Comparison of ENCODE assay signal across 9 cellular contexts in genomic region chr5:157222506-157223230, GRCh38.
DNase-seq lines count a peak whose midpoint lies in the region; ATAC-seq, FAIRE-seq and TF ChIP-seq lines count a peak whose summit lies in the region.
"Had no signal": no experiment of that assay in that cellular context is flagged by ENCODE, and none has a peak within 500 bp of the region (broad histone marks: within the 10 kb centered on the region; RNA-seq: fewer than 3 reads in every experiment).

No MANE protein-coding gene starts in this region.

- no peak for FAIRE-seq in H54 (lab: Jason Lieb, UNC)

- ATAC-seq in HG02759 (IDR thresholded peaks at IDR 0.05; ENCODE audit: unreplicated experiment) (no peak), GM18861 (IDR thresholded peaks at IDR 0.05; ENCODE audit: unreplicated experiment) (no peak)

- DNase-seq in H54 (ENCODE audit: insufficient read length, low spot score) (peak; percentile 12), DMS79 treated with DMSO at 0.1 percent for 48 hours (lab: John Stamatoyannopoulos, UW) (no peak), NCI-H446 treated with DMSO at 0.1 percent for 48 hours (lab: John Stamatoyannopoulos, UW) (no peak)
- peak; percentile 61 for DNase-seq in activated CD4-positive, CD25-positive, alpha-beta regulatory T cell treated with anti-CD3 and anti-CD28 coated beads, Interleukin-2, amount 50 U/mL, for 16 hours (ENCODE audit: low read depth, low spot score)
- DNase-seq in central memory CD4-positive, alpha-beta T cell, result peak; percentile 72
- peak; percentile 59 to 74 for DNase-seq in stimulated activated CD8-positive, alpha-beta memory T cell treated with anti-CD3 and anti-CD28 coated beads, Interleukin-4, amount 100 ng/mL, for 4 hours (ENCODE audit: low read depth in 2 of 2, low spot score in 1 of 2)
- DNase-seq: adrenal gland had no signal

- no peak for TF ChIP-seq POLR2A in H54 (IDR thresholded peaks at IDR 0.05; ENCODE audit: low read depth, low read length)

Comparison
In these comparisons a context has a peak if more than half of its experiments do, and no peak if none do; other contexts are left out.
1. DNase-seq: peak in H54 (single experiment), activated CD4-positive, CD25-positive, alpha-beta regulatory T cell treated with anti-CD3 and anti-CD28 coated beads, Interleukin-2, amount 50 U/mL, for 16 hours (single experiment), central memory CD4-positive, alpha-beta T cell (single experiment) and stimulated activated CD8-positive, alpha-beta memory T cell treated with anti-CD3 and anti-CD28 coated beads, Interleukin-4, amount 100 ng/mL, for 4 hours (2 of 2); none in DMS79 treated with DMSO at 0.1 percent for 48 hours (single experiment) and NCI-H446 treated with DMSO at 0.1 percent for 48 hours (single experiment).